Comparison of ENCODE assay signal across 15 cellular contexts in the genomic region with DNA sequence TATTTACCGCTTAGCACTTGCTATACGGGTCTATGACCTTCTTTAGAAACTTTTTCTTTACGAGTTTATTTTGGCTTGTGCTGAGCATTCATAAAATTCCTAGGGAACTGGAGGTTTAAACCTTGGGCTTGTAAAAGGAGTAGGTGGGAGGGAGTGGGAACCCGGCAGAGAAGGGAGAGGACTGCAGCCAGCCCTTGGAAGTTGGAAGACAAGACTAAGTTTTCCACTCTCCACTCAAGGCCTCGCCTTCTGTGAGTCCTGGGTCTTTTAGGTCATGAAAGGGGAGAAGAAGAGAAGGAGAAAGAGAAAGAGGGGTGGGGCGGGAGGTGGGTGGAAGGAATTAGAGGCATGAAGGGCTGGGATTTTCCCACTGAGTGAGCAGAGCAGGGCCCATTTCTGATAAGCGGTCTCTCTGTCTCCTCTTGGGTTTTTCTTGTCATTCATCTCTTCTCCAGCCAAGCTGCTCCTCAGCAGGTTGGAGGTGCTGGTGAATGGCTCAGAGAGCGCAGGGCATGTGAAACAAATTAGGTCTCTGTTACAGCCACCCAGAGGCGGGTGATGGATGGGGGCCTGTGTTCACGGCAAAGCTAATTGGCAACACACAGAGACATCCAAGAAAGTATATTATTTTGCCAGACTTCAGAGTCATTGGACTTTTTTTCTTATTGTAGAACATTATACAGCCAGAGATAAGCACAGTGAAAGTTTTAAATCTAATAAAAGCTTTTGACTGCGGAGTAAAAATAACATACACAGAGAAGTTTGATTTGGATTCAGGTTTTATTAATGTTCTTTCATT.
A peak's percentile ranks its signal among the peaks of the same experiment; 100 is the strongest.
DNase-seq lines count a peak whose midpoint lies in the region; ATAC-seq and TF ChIP-seq lines count a peak whose summit lies in the region.
"Had no signal": no experiment of that assay in that cellular context is flagged by ENCODE, and none has a peak within 500 bp of the region (broad histone marks: within the 10 kb centered on the region; RNA-seq: fewer than 3 reads in every experiment).

No MANE protein-coding gene starts in this region.

- DNase-seq in T47D (ENCODE audit: low read depth in 1 of 2, low spot score in 1 of 2) (peak; percentile 63 to 64), breast epithelium (ENCODE audit: low spot score in 2 of 2) (no peak), choroid plexus epithelial cell (ENCODE audit: low read depth) (peak; percentile 69), neural progenitor cell (ENCODE audit: low spot score) (no peak), vagina (ENCODE audit: extremely low spot score in 2 of 2) (peak; percentile 14 to 58), gastrocnemius medialis (no peak), hypothalamus (lab: John Stamatoyannopoulos, UW) (no peak)
- DNase-seq: activated B cell treated with CpG ODN at 0.5 μM for 24 hours, MM.1S, NCI-H1930, NCI-H774, substantia nigra had no signal

- H3K27ac Mint-ChIP-seq in neural progenitor cell: peak overlapping the region; percentile 10
- H3K27ac Mint-ChIP-seq: activated B cell treated with CpG ODN at 0.5 μM for 24 hours; activated naive CD4-positive, alpha-beta T cell treated with anti-CD3 and anti-CD28 coated beads, Interleukin-2, amount 50 U/mL, for 24 hours had no signal

- H3K4me1 ChIP-seq in breast epithelium (no peaks in the 10 kb centered on the region), neural progenitor cell (peaks cover 59% of the 10 kb centered on the region), vagina (no peaks in the 10 kb centered on the region), gastrocnemius medialis (no peaks in the 10 kb centered on the region)

- no peak overlapping the region for H3K4me3 Mint-ChIP-seq in neural progenitor cell
- H3K4me3 Mint-ChIP-seq: activated B cell treated with CpG ODN at 0.5 μM for 24 hours; activated naive CD4-positive, alpha-beta T cell treated with anti-CD3 and anti-CD28 coated beads, Interleukin-2, amount 50 U/mL, for 24 hours; central memory CD8-positive, alpha-beta T cell had no signal

- no peak overlapping the region for H3K27ac ChIP-seq in breast epithelium
- H3K27ac ChIP-seq in neural progenitor cell: peak overlapping the region; percentile 4
- H3K27ac ChIP-seq in vagina: no peak overlapping the region
- H3K27ac ChIP-seq in gastrocnemius medialis: no peak overlapping the region

- peaks cover 41% of the 10 kb centered on the region for H3F3A ChIP-seq in neural progenitor cell (ENCODE audit: low read depth)

- H2AFZ ChIP-seq in neural progenitor cell (replicated peaks): peak overlapping the region; percentile 7

- H3K4me2 ChIP-seq in neural progenitor cell: peak overlapping the region; percentile 41

- no peaks in the 10 kb centered on the region for H3K36me3 Mint-ChIP-seq in neural progenitor cell
- H3K36me3 Mint-ChIP-seq: activated naive CD4-positive, alpha-beta T cell treated with anti-CD3 and anti-CD28 coated beads, Interleukin-2, amount 50 U/mL, for 24 hours had no signal

- no peaks in the 10 kb centered on the region for H3K9me3 ChIP-seq in breast epithelium
- H3K9me3 ChIP-seq in neural progenitor cell (ENCODE audit: low read depth): no peaks in the 10 kb centered on the region
- no peaks in the 10 kb centered on the region for H3K9me3 ChIP-seq in vagina
- H3K9me3 ChIP-seq in gastrocnemius medialis: no peaks in the 10 kb centered on the region

- H3K79me2 ChIP-seq in neural progenitor cell (ENCODE audit: low read depth): no peaks in the 10 kb centered on the region

- H3K9me3 Mint-ChIP-seq in neural progenitor cell: no peaks in the 10 kb centered on the region
- H3K9me3 Mint-ChIP-seq: activated B cell treated with CpG ODN at 0.5 μM for 24 hours; activated naive CD4-positive, alpha-beta T cell treated with anti-CD3 and anti-CD28 coated beads, Interleukin-2, amount 50 U/mL, for 24 hours; central memory CD8-positive, alpha-beta T cell had no signal

- H3K9ac ChIP-seq in neural progenitor cell: no peak overlapping the region

- intact Hi-C loops in breast epithelium (cut with DNase I; ENCODE audit: low total_unique reads): no loop called here
- intact Hi-C loops in vagina (cut with DNase I): no loop called here
- intact Hi-C loops in gastrocnemius medialis (cut with DNase I; ENCODE audit: low total_unique reads): no loop called here

- H3K36me3 ChIP-seq in breast epithelium (no peaks in the 10 kb centered on the region), neural progenitor cell (no peaks in the 10 kb centered on the region), vagina (no peaks in the 10 kb centered on the region), gastrocnemius medialis (no peaks in the 10 kb centered on the region)

- peaks cover 43% of the 10 kb centered on the region for H3K4me1 Mint-ChIP-seq in neural progenitor cell
- H3K4me1 Mint-ChIP-seq: activated B cell treated with CpG ODN at 0.5 μM for 24 hours; activated naive CD4-positive, alpha-beta T cell treated with anti-CD3 and anti-CD28 coated beads, Interleukin-2, amount 50 U/mL, for 24 hours; central memory CD8-positive, alpha-beta T cell had no signal

- H3K27me3 Mint-ChIP-seq in neural progenitor cell (ENCODE audit: insufficient read depth, low read depth): peaks cover 22% of the 10 kb centered on the region
- H3K27me3 Mint-ChIP-seq: activated naive CD4-positive, alpha-beta T cell treated with anti-CD3 and anti-CD28 coated beads, Interleukin-2, amount 50 U/mL, for 24 hours had no signal

- no peak overlapping the region for H3K4me3 ChIP-seq in breast epithelium
- H3K4me3 ChIP-seq in choroid plexus epithelial cell (ENCODE audit: low read depth, low read length): no peak overlapping the region
- H3K4me3 ChIP-seq in neural progenitor cell: no peak overlapping the region
- H3K4me3 ChIP-seq in vagina: no peak overlapping the region
- no peak overlapping the region for H3K4me3 ChIP-seq in gastrocnemius medialis

- in situ Hi-C loops in T47D (cut with HindIII; ENCODE audit: low pct_unique_long_range_greater_than_20kb, low sequenced_read_pairs) (no loop called here), gastrocnemius medialis (cut with MboI; ENCODE audit: low sequenced_read_pairs in 4 of 4) (no loop called here)

- ATAC-seq in gastrocnemius medialis (no peak), GM21576 (IDR thresholded peaks at IDR 0.05; ENCODE audit: unreplicated experiment) (no peak)

- H3K27me3 ChIP-seq in breast epithelium (peaks cover 0 to 10% of the 10 kb centered on the region in 2 donors), neural progenitor cell (no peaks in the 10 kb centered on the region), vagina (no peaks in the 10 kb centered on the region), gastrocnemius medialis (peaks cover 11 to 17% (median 12%) of the 10 kb centered on the region in 3 donors)

- no peaks in the 10 kb centered on the region for H4K20me1 ChIP-seq in neural progenitor cell (ENCODE audit: low read depth)

- TF ChIP-seq CTCF in breast epithelium (IDR thresholded peaks at IDR 0.05) (no peak), choroid plexus epithelial cell (conservative IDR thresholded peaks at IDR 0.05; ENCODE audit: low read depth, low read length) (no peak), neural progenitor cell (IDR thresholded peaks at IDR 0.05) (no peak), vagina (IDR thresholded peaks at IDR 0.05) (no peak), gastrocnemius medialis (IDR thresholded peaks at IDR 0.05 in 4 of 5, conservative IDR thresholded peaks at IDR 0.05 in 1 of 5) (no peak)

- TF ChIP-seq POLR2A in breast epithelium (IDR thresholded peaks at IDR 0.05): no peak
- no peak for TF ChIP-seq POLR2A in vagina (IDR thresholded peaks at IDR 0.05)
- TF ChIP-seq POLR2A in gastrocnemius medialis (IDR thresholded peaks at IDR 0.05): no peak

Comparison
In these comparisons a context has a peak if more than half of its experiments do, and no peak if none do; other contexts are left out.
1. DNase-seq: peak in T47D (2 of 2), choroid plexus epithelial cell (single experiment) and vagina (2 of 2); none in breast epithelium (0 of 2), neural progenitor cell (single experiment), gastrocnemius medialis (0 of 2) and hypothalamus (0 of 51).